Comparison of ENCODE assay signal across 23 cellular contexts in genomic region chr1:224526771-224527170, GRCh38.
"Had no signal": no experiment of that assay in that cellular context is flagged by ENCODE, and none has a peak within 500 bp of the region (broad histone marks: within the 10 kb centered on the region; RNA-seq: fewer than 3 reads in every experiment).

No MANE protein-coding gene starts in this region.

- H3K4me3 ChIP-seq: heart left ventricle, pancreas, prostate gland, right atrium auricular region, testis, transverse colon had no signal

- H3K27me3 ChIP-seq: brain microvascular endothelial cell, heart left ventricle, pancreas, right atrium auricular region, testis, transverse colon had no signal

- H3K4me1 ChIP-seq: heart left ventricle, prostate gland, right atrium auricular region, testis, transverse colon had no signal

- H3K27ac ChIP-seq: brain microvascular endothelial cell, heart left ventricle, pancreas, prostate gland, right atrium auricular region, testis, transverse colon had no signal

- ATAC-seq: activated T-cell treated with anti-CD3 and anti-CD28 coated beads, Interleukin-2, amount 50 U/mL, for 4 hours; activated T-helper 17 cell treated with anti-CD3 and anti-CD28 coated beads, Interleukin-2, amount 50 U/mL, for 72 hours; heart left ventricle; naive thymus-derived CD8-positive, alpha-beta T cell; pancreas had no signal

- H3K9me3 ChIP-seq: heart left ventricle, pancreas, prostate gland, right atrium auricular region, testis, transverse colon had no signal

- H3K36me3 ChIP-seq: brain microvascular endothelial cell, heart left ventricle, pancreas, prostate gland, right atrium auricular region, transverse colon had no signal

- DNase-seq: activated CD4-positive, alpha-beta memory T cell treated with anti-CD3 and anti-CD28 coated beads, Interleukin-2, amount 10 ng/mL, durations not matched to agents 7 days and 5 days; activated CD4-positive, alpha-beta T cell treated with anti-CD3 and anti-CD28 coated beads for 48 hours; activated CD8-positive, alpha-beta memory T cell treated with anti-CD3 and anti-CD28 coated beads, Interleukin-2, amount 50 U/mL, for 48 hours; activated gamma-delta T cell treated with Interleukin-2 at 50 U/mL for 16 hours; activated naive CD4-positive, alpha-beta T cell treated with anti-CD3 and anti-CD28 coated beads, Interleukin-2, amount 50 U/mL, for 16 hours; activated T-cell treated with anti-CD3 and anti-CD28 coated beads, Interleukin-2, amount 50 U/mL, for 4 hours; amniotic stem cell; brain microvascular endothelial cell; cortex of kidney; foreskin fibroblast; heart left ventricle; naive thymus-derived CD8-positive, alpha-beta T cell; nucleus accumbens; pancreas; stimulated activated CD4-positive, alpha-beta T cell treated with anti-CD3 and anti-CD28 coated beads, Interleukin-15, amount 100 ng/mL, for 24 hours; stimulated activated CD4-positive, alpha-beta T cell treated with anti-CD3 and anti-CD28 coated beads, Interleukin-2, amount 100 ng/mL, for 24 hours; stimulated activated naive CD4-positive, alpha-beta T cell treated with Interleukin-2 at 50 U/mL for 16 hours; T-helper 1 cell; testis; transverse colon had no signal
